In genomic region chr6:108557494-108558371, GRCh38 we compare ENCODE assay signal across 8 cellular contexts. TPM values are rescaled to one million over a fixed set of nuclear protein-coding genes. Genes with fewer than 3 reads are reported as not detected.
A peak's percentile ranks its signal among the peaks of the same experiment; 100 is the strongest.
DNase-seq lines count a peak whose midpoint lies in the region; ATAC-seq and TF ChIP-seq lines count a peak whose summit lies in the region.

No MANE protein-coding gene starts in this region.

- no peak for TF ChIP-seq CTCF in GM20000 (IDR thresholded peaks at IDR 0.05; ENCODE audit: extremely low read depth, missing control alignments)
- TF ChIP-seq CTCF in kidney epithelial cell (IDR thresholded peaks at IDR 0.05; ENCODE audit: insufficient read depth, low read length, poor library complexity, severe bottlenecking): no peak

- peaks cover 11% of the 10 kb centered on the region for H3K4me1 Mint-ChIP-seq in central memory CD8-positive, alpha-beta T cell

- peaks cover 29% of the 10 kb centered on the region for H3K36me3 Mint-ChIP-seq in central memory CD8-positive, alpha-beta T cell (ENCODE audit: insufficient read depth)

- no peaks in the 10 kb centered on the region for H3K9me3 Mint-ChIP-seq in central memory CD8-positive, alpha-beta T cell

- H3K27ac Mint-ChIP-seq in central memory CD8-positive, alpha-beta T cell (ENCODE audit: low read depth): peak overlapping the region; percentile 98

- H3K4me3 Mint-ChIP-seq in central memory CD8-positive, alpha-beta T cell: peak overlapping the region; percentile 88

- peak; percentile 19 for DNase-seq in A172 (ENCODE audit: low spot score)
- DNase-seq in GM20000 (ENCODE audit: low spot score): peak; percentile 65
- peak; percentile 86 for DNase-seq in NCI-H2227 (lab: John Stamatoyannopoulos, UW; ENCODE audit: unreplicated experiment)
- peak; percentile 74 for DNase-seq in activated CD4-positive, alpha-beta T cell treated with anti-CD3 and anti-CD28 coated beads for 1 hour
- peak; percentile 63 to 69 for DNase-seq in central memory CD8-positive, alpha-beta T cell (ENCODE audit: low spot score in 2 of 2)
- no peak for DNase-seq in kidney epithelial cell (ENCODE audit: low read depth)
- peak; percentile 77 for DNase-seq in stimulated activated CD4-positive, alpha-beta T cell treated with anti-CD3 and anti-CD28 coated beads, Interleukin-15, amount 100 ng/mL, for 24 hours

- H3K4me3 ChIP-seq in kidney epithelial cell (ENCODE audit: low read depth, low read length): peak overlapping the region; percentile 86

- no peaks in the 10 kb centered on the region for H3K27me3 Mint-ChIP-seq in central memory CD8-positive, alpha-beta T cell

- no peaks in the 10 kb centered on the region for H3K36me3 ChIP-seq in kidney epithelial cell (ENCODE audit: control insufficient read depth, insufficient read depth, low read length)

- H3K27me3 ChIP-seq in kidney epithelial cell (ENCODE audit: control insufficient read depth, insufficient read depth, low read length): no peaks in the 10 kb centered on the region

- peak; percentile 37 for ATAC-seq in central memory CD8-positive, alpha-beta T cell (replicated peaks; ENCODE audit: extremely low read depth, poor library complexity, severe bottlenecking)
- ATAC-seq in GM21447 (IDR thresholded peaks at IDR 0.05; ENCODE audit: unreplicated experiment): no peak

RNA-seq across cellular contexts. Expression of gene FOXO3, which starts 3.0 kb away (rescaled TPM):
- total RNA-seq in A172 (2014; rRNA removed; shearing (Covaris generic)): 10.9 and 11.4 TPM in 2 replicates
- total RNA-seq in kidney epithelial cell: 37.5 and 41.4 TPM in 2 replicates
